Comparison of ENCODE assay signal across 19 cellular contexts in the genomic region with DNA sequence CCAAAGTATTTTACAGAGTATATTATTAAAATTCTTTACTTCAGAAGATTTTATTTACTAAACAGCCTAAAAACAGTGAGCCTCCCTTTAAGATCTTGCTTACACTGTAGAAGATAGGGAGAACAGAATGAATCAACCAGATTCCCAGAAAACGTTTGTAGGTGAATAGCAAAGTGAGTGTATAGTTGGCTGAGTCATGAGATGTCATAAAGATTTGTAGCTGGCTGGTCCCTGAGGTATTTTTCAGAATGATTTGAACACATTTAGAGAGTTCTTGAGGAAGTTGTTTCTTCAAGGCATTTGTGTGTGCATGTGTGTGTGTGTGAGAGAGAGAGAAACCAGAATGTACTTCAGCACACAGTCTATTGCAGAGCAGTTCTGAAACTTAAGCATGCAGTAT.
DNase-seq lines count a peak whose midpoint lies in the region; FAIRE-seq and TF ChIP-seq lines count a peak whose summit lies in the region.
"Had no signal": no experiment of that assay in that cellular context is flagged by ENCODE, and none has a peak within 500 bp of the region (broad histone marks: within the 10 kb centered on the region; RNA-seq: fewer than 3 reads in every experiment).

No MANE protein-coding gene starts in this region.

- H3K27ac ChIP-seq in keratinocyte (ENCODE audit: control insufficient read depth, insufficient read depth, low read length) = no peak overlapping the region
- H3K27ac ChIP-seq: BLaER1 treated with 17β-estradiol and CSF1 and Interleukin-3, amounts not matched to agents 10 nM and 100 nM; KMS-11; testis had no signal

- H3K4me3 ChIP-seq in astrocyte of the spinal cord (ENCODE audit: low read depth, low read length) (no peak overlapping the region), keratinocyte (ENCODE audit: control insufficient read depth in 2 of 3, extremely low read depth in 1 of 3, insufficient read depth in 2 of 3, low read depth in 1 of 3, low read length in 3 of 3) (no peak overlapping the region), HAP-1 (no peak overlapping the region)
- H3K4me3 ChIP-seq: BLaER1 treated with 17β-estradiol and CSF1 and Interleukin-3, amounts not matched to agents 10 nM and 100 nM; testis had no signal

- peaks cover 0 to 5% (median under 1%) of the 10 kb centered on the region in 6 donors for H3K9me3 Mint-ChIP-seq in immature natural killer cell

- no peak overlapping the region for H3K4me2 ChIP-seq in keratinocyte (ENCODE audit: control insufficient read depth, extremely low read depth, insufficient read depth, low read depth, low read length)
- H3K4me2 ChIP-seq: KMS-11 had no signal

- peak; percentile 26 for FAIRE-seq in keratinocyte (lab: Jason Lieb, UNC)

- H3K27me3 Mint-ChIP-seq in immature natural killer cell (ENCODE audit: low read depth in 3 of 3) = peaks cover 0 to 3% (median 0%) of the 10 kb centered on the region in 3 donors
- H3K27me3 Mint-ChIP-seq: T-helper 17 cell had no signal

- H3K27me3 ChIP-seq in keratinocyte (ENCODE audit: control insufficient read depth, extremely low read depth, insufficient read depth, low read length) = no peaks in the 10 kb centered on the region
- no peaks in the 10 kb centered on the region for H3K27me3 ChIP-seq in HAP-1 (ENCODE audit: low read depth)
- H3K27me3 ChIP-seq: BLaER1 treated with 17β-estradiol and CSF1 and Interleukin-3, amounts not matched to agents 10 nM and 100 nM; testis had no signal

- H3K36me3 ChIP-seq in keratinocyte (ENCODE audit: control insufficient read depth in 2 of 2, extremely low read depth in 1 of 2, insufficient read depth in 2 of 2, low read length in 2 of 2) (no peaks in the 10 kb centered on the region), HAP-1 (replicated peaks) (no peaks in the 10 kb centered on the region)
- H3K36me3 ChIP-seq: BLaER1 treated with 17β-estradiol and CSF1 and Interleukin-3, amounts not matched to agents 10 nM and 100 nM had no signal

- dilution Hi-C loops in keratinocyte (cut with MboI; ENCODE audit: extremely low pct_ligation_motif_present, low sequenced_read_pairs) = no loop called here

- in situ Hi-C loops in Caki2 (cut with HindIII; ENCODE audit: low pct_unique_long_range_greater_than_20kb, low sequenced_read_pairs) (no loop called here), astrocyte of the spinal cord (cut with HindIII; ENCODE audit: low sequenced_read_pairs) (no loop called here), HAP-1 (cut with MboI; ENCODE audit: low sequenced_read_pairs) (no loop called here)

- DNase-seq in Caki2 (ENCODE audit: low read depth) (peak; percentile 2), LHCN-M2 (ENCODE audit: low read depth) (peak; percentile 75), astrocyte of the spinal cord (ENCODE audit: low read depth, low spot score) (peak; percentile 72), keratinocyte (ENCODE audit: low read depth, low spot score) (no peak), ecto neural progenitor cell (ENCODE audit: low spot score) (no peak), immature natural killer cell (no peak), HAP-1 (ENCODE audit: low spot score in 2 of 2) (no peak)
- no peak for DNase-seq in stimulated activated CD4-positive, alpha-beta T cell treated with anti-CD3 and anti-CD28 coated beads, Interleukin-4, amount 100 ng/mL, for 24 hours
- DNase-seq: activated T-cell treated with anti-CD3 and anti-CD28 coated beads for 4 hours, cortex of kidney, DND-41, NCI-H1436 treated with DMSO at 0.1 percent for 48 hours, NCI-H510A, posterior cingulate gyrus, RPMI8226, T-helper 17 cell, testis had no signal

- no peaks in the 10 kb centered on the region for H3K9me1 ChIP-seq in keratinocyte (ENCODE audit: control insufficient read depth, extremely low read depth, insufficient read depth, low read length)

- TF ChIP-seq CTCF in astrocyte of the spinal cord (IDR thresholded peaks at IDR 0.05; ENCODE audit: low read depth, low read length) (no peak), keratinocyte (optimal IDR thresholded peaks at IDR 0.05 in 1 of 3, IDR thresholded peaks at IDR 0.05 in 1 of 3, conservative IDR thresholded peaks at IDR 0.05 in 1 of 3; ENCODE audit: extremely low read depth in 1 of 3, insufficient read depth in 2 of 3, low read length in 3 of 3) (no peak)

- no peaks in the 10 kb centered on the region for H4K20me1 ChIP-seq in keratinocyte (ENCODE audit: control insufficient read depth, extremely low read depth, insufficient read depth, low read length)
- H4K20me1 ChIP-seq: BLaER1 treated with 17β-estradiol and CSF1 and Interleukin-3, amounts not matched to agents 10 nM and 100 nM had no signal

- H3K36me3 Mint-ChIP-seq in immature natural killer cell = no peaks in the 10 kb centered on the region

- no peak overlapping the region for H3K9ac ChIP-seq in keratinocyte (ENCODE audit: control insufficient read depth, extremely low read depth, insufficient read depth, low read length)
- H3K9ac ChIP-seq: BLaER1 treated with 17β-estradiol and CSF1 and Interleukin-3, amounts not matched to agents 10 nM and 100 nM; KMS-11 had no signal

- H3K4me3 Mint-ChIP-seq in immature natural killer cell = no peak overlapping the region
- H3K4me3 Mint-ChIP-seq: T-helper 17 cell had no signal

- H2AFZ ChIP-seq in keratinocyte (ENCODE audit: control insufficient read depth, low read length) = no peak overlapping the region

- H3K4me1 Mint-ChIP-seq in immature natural killer cell = no peaks in the 10 kb centered on the region
- H3K4me1 Mint-ChIP-seq: T-helper 17 cell had no signal

- H3K27ac Mint-ChIP-seq in immature natural killer cell = no peak overlapping the region
- H3K27ac Mint-ChIP-seq: T-helper 17 cell had no signal

- no peaks in the 10 kb centered on the region for H3K4me1 ChIP-seq in keratinocyte (ENCODE audit: control insufficient read depth, extremely low read depth, insufficient read depth, low read length)
- H3K4me1 ChIP-seq in HAP-1 = no peaks in the 10 kb centered on the region
- H3K4me1 ChIP-seq: testis had no signal

- no peaks in the 10 kb centered on the region for H3K79me2 ChIP-seq in keratinocyte (ENCODE audit: control insufficient read depth, insufficient read depth, low read length)

- H3K9me3 ChIP-seq in keratinocyte (ENCODE audit: control insufficient read depth, low read depth, low read length) (no peaks in the 10 kb centered on the region), HAP-1 (no peaks in the 10 kb centered on the region)
- H3K9me3 ChIP-seq: BLaER1 treated with 17β-estradiol and CSF1 and Interleukin-3, amounts not matched to agents 10 nM and 100 nM; testis had no signal

Comparison
In these comparisons a context has a peak if more than half of its experiments do, and no peak if none do; other contexts are left out.
1. DNase-seq: peak in Caki2 (single experiment), LHCN-M2 (single experiment) and astrocyte of the spinal cord (single experiment); none in keratinocyte (single experiment), ecto neural progenitor cell (single experiment), stimulated activated CD4-positive, alpha-beta T cell treated with anti-CD3 and anti-CD28 coated beads, Interleukin-4, amount 100 ng/mL, for 24 hours (single experiment), immature natural killer cell (0 of 3) and HAP-1 (0 of 2).